In genomic region chr4:81214144-81214517, GRCh38 we compare ENCODE assay signal across 7 cellular contexts. TPM values are rescaled to one million over a fixed set of nuclear protein-coding genes. Genes with fewer than 3 reads are reported as not detected.
DNase-seq lines count a peak whose midpoint lies in the region; ATAC-seq and TF ChIP-seq lines count a peak whose summit lies in the region.

No MANE protein-coding gene starts in this region.

- H4K91ac ChIP-seq in H9 (ENCODE audit: insufficient read length, low read depth, low read length): no peak overlapping the region

- H2AK5ac ChIP-seq in H9 (ENCODE audit: insufficient read length, low read length): no peak overlapping the region

- TF ChIP-seq POLR2A in sigmoid colon (IDR thresholded peaks at IDR 0.05) (no peak), GM18505 (IDR thresholded peaks at IDR 0.05; ENCODE audit: borderline replicate concordance, extremely low read depth, insufficient read depth, insufficient read length) (no peak)

- H3K27me3 Mint-ChIP-seq in H9 (ENCODE audit: low read depth): peaks cover 41% of the 10 kb centered on the region
- peaks cover 34% of the 10 kb centered on the region for H3K27me3 Mint-ChIP-seq in activated CD8-positive, alpha-beta T cell treated with anti-CD3 and anti-CD28 coated beads, Interleukin-2, amount 10 ng/mL, durations not matched to agents 7 days and 5 days (ENCODE audit: low read depth)

- H3K27ac Mint-ChIP-seq in H9: no peak overlapping the region
- H3K27ac Mint-ChIP-seq in activated CD8-positive, alpha-beta T cell treated with anti-CD3 and anti-CD28 coated beads, Interleukin-2, amount 10 ng/mL, durations not matched to agents 7 days and 5 days: no peak overlapping the region

- H4K5ac ChIP-seq in H9 (ENCODE audit: insufficient read length, low read depth, low read length): no peak overlapping the region

- no peaks in the 10 kb centered on the region for H4K20me1 ChIP-seq in H9 (ENCODE audit: control insufficient read depth, insufficient read depth, insufficient read length)

- no peak overlapping the region for H2BK12ac ChIP-seq in H9 (ENCODE audit: insufficient read length, low read depth, low read length)

- H3K36me3 ChIP-seq in sigmoid colon: no peaks in the 10 kb centered on the region

- no peaks in the 10 kb centered on the region for H3K79me2 ChIP-seq in H9 (ENCODE audit: insufficient read depth, low read length)

- no peaks in the 10 kb centered on the region for H3K4me1 ChIP-seq in H9 (ENCODE audit: insufficient read depth, low read length)
- peaks cover 0 to 18% (median 15%) of the 10 kb centered on the region in 4 donors for H3K4me1 ChIP-seq in sigmoid colon

- H2BK5ac ChIP-seq in H9 (ENCODE audit: insufficient read length, low read length): no peak overlapping the region

- no peaks in the 10 kb centered on the region for H3K79me1 ChIP-seq in H9 (ENCODE audit: insufficient read depth, low read depth, low read length, poor library complexity, severe bottlenecking)

- H3K9me3 Mint-ChIP-seq in H9: peaks cover 0 to 4% of the 10 kb centered on the region in 2 experiments; a peak in 3 of 5 replicates
- no peaks in the 10 kb centered on the region for H3K9me3 Mint-ChIP-seq in activated CD8-positive, alpha-beta T cell treated with anti-CD3 and anti-CD28 coated beads, Interleukin-2, amount 10 ng/mL, durations not matched to agents 7 days and 5 days (ENCODE audit: insufficient read depth)

- H3K4me3 ChIP-seq in foreskin fibroblast (ENCODE audit: low read depth in 1 of 2, low read length in 2 of 2): peak overlapping the region; percentile 51 to 83
- peak overlapping the region in 3 of 4 donors; percentile 50 to 58 (median 57) for H3K4me3 ChIP-seq in sigmoid colon

- H3K56ac ChIP-seq in H9 (ENCODE audit: insufficient read length, low read depth, low read length): no peak overlapping the region

- ATAC-seq in activated CD8-positive, alpha-beta T cell treated with anti-CD3 and anti-CD28 coated beads, Interleukin-2, amount 10 ng/mL, durations not matched to agents 7 days and 5 days: no peak
- no peak for ATAC-seq in GM19395 (IDR thresholded peaks at IDR 0.05; ENCODE audit: unreplicated experiment)
- no peak for ATAC-seq in GM18505 (IDR thresholded peaks at IDR 0.05; ENCODE audit: unreplicated experiment)

- H2AFZ ChIP-seq in H9 (ENCODE audit: low read length): no peak overlapping the region

- peak overlapping the region; percentile 70 for H3K4me2 ChIP-seq in H9 (ENCODE audit: insufficient read depth, insufficient read length, low read length)

- WGBS in H9 (ENCODE audit: extremely low coverage, insufficient read length, low lambda C conversion rate): no CpG with 5 or more reads among the region's 7 CpGs
- 11 to 18% methylated on average over 7 of the region's 7 CpGs for WGBS in sigmoid colon, 2 donors

- DNase-seq in H9: no peak
- no peak for DNase-seq in activated CD8-positive, alpha-beta T cell treated with anti-CD3 and anti-CD28 coated beads, Interleukin-2, amount 10 ng/mL, durations not matched to agents 7 days and 5 days
- DNase-seq in foreskin fibroblast: no peak
- DNase-seq in sigmoid colon: no peak
- no peak for DNase-seq in NCI-H1417 treated with DMSO at 0.1 percent for 48 hours (lab: John Stamatoyannopoulos, UW)

- TF ChIP-seq CTCF in H9 (conservative IDR thresholded peaks at IDR 0.05) (no peak), foreskin fibroblast (IDR thresholded peaks at IDR 0.05; ENCODE audit: low read depth, low read length) (no peak), sigmoid colon (IDR thresholded peaks at IDR 0.05) (no peak)

- H3K23me2 ChIP-seq in H9 (ENCODE audit: insufficient read length, low read depth, low read length, poor library complexity, severe bottlenecking): no peaks in the 10 kb centered on the region

- no peak overlapping the region for H3K4ac ChIP-seq in H9 (ENCODE audit: low read depth, low read length)

- peaks cover 11 to 13% of the 10 kb centered on the region in 2 experiments for H3K4me1 Mint-ChIP-seq in H9
- peaks cover 10% of the 10 kb centered on the region for H3K4me1 Mint-ChIP-seq in activated CD8-positive, alpha-beta T cell treated with anti-CD3 and anti-CD28 coated beads, Interleukin-2, amount 10 ng/mL, durations not matched to agents 7 days and 5 days (ENCODE audit: low read depth)

- no peak overlapping the region for H3K9ac ChIP-seq in H9 (ENCODE audit: extremely low read depth, insufficient read length, low read length)

- H3K27ac ChIP-seq in H9 (ENCODE audit: insufficient read length, low read depth, low read length) (no peak overlapping the region), sigmoid colon (peak overlapping the region in 3 of 4 donors; percentile 31 to 89 (median 43))

- H3K36me3 Mint-ChIP-seq in H9 (ENCODE audit: insufficient read depth in 1 of 3, low read depth in 3 of 3): no peaks in the 10 kb centered on the region
- no peaks in the 10 kb centered on the region for H3K36me3 Mint-ChIP-seq in activated CD8-positive, alpha-beta T cell treated with anti-CD3 and anti-CD28 coated beads, Interleukin-2, amount 10 ng/mL, durations not matched to agents 7 days and 5 days (ENCODE audit: low read depth)

- no peaks in the 10 kb centered on the region for H3K9me3 ChIP-seq in H9 (ENCODE audit: control insufficient read depth, low read depth, low read length)
- no peaks in the 10 kb centered on the region for H3K9me3 ChIP-seq in sigmoid colon

- no peak overlapping the region for H3K14ac ChIP-seq in H9 (ENCODE audit: insufficient read depth, low read length)

- no peak for TF ChIP-seq EP300 in sigmoid colon (IDR thresholded peaks at IDR 0.05)

- H3K23ac ChIP-seq in H9 (ENCODE audit: insufficient read length, low read depth, low read length): no peak overlapping the region

- no peak overlapping the region for H2BK20ac ChIP-seq in H9 (ENCODE audit: low read depth, low read length, poor library complexity, severe bottlenecking)

- POLR2A ChIA-PET in activated CD8-positive, alpha-beta T cell treated with anti-CD3 and anti-CD28 coated beads, Interleukin-2, amount 10 ng/mL, durations not matched to agents 7 days and 5 days (lab: Charles Lee): no interaction called here

- H2BK120ac ChIP-seq in H9 (ENCODE audit: low read depth, low read length, poor library complexity, severe bottlenecking): no peak overlapping the region

- H3T11ph ChIP-seq in H9 (ENCODE audit: low read length): no peak overlapping the region

- H3K4me3 Mint-ChIP-seq in H9: peak overlapping the region; percentile 79 to 93
- peak overlapping the region; percentile 44 for H3K4me3 Mint-ChIP-seq in activated CD8-positive, alpha-beta T cell treated with anti-CD3 and anti-CD28 coated beads, Interleukin-2, amount 10 ng/mL, durations not matched to agents 7 days and 5 days

- no peak overlapping the region for H4K8ac ChIP-seq in H9 (replicated peaks; ENCODE audit: insufficient read length, low read depth, low read length)

- H3K18ac ChIP-seq in H9 (ENCODE audit: insufficient read length, low read depth, low read length): no peak overlapping the region

- H2BK15ac ChIP-seq in H9 (ENCODE audit: low read depth, low read length): no peak overlapping the region

- intact Hi-C loops in sigmoid colon (cut with DNase I): no loop called here

- H3K27me3 ChIP-seq in H9 (ENCODE audit: insufficient read depth, low read length): peaks cover 28% of the 10 kb centered on the region; the same call in 1 of the 2 replicates
- peaks cover 0 to 16% (median 8%) of the 10 kb centered on the region in 3 donors for H3K27me3 ChIP-seq in sigmoid colon

- CTCF ChIA-PET in activated CD8-positive, alpha-beta T cell treated with anti-CD3 and anti-CD28 coated beads, Interleukin-2, amount 10 ng/mL, durations not matched to agents 7 days and 5 days (lab: Charles Lee): no interaction called here

RNA-seq across cellular contexts. Expression of gene PRKG2, which starts 0.9 kb away (rescaled TPM):
- total RNA-seq in H9 (2021) (1.6 and 1.9 TPM in 2 replicates), sigmoid colon (10 to 100 TPM in 1 of 4 donors, 1 to 10 TPM in 3; 2.3 to 10.8 (median 2.5) TPM)
- under 1 TPM; 0.23 to 0.26 TPM for total RNA-seq in activated CD8-positive, alpha-beta T cell treated with anti-CD3 and anti-CD28 coated beads, Interleukin-2, amount 10 ng/mL, durations not matched to agents 7 days and 5 days
- polyA plus RNA-seq in sigmoid colon: 10 to 100 TPM in 2 of 3 donors, 1 to 10 TPM in 1; 1.2 to 19.9 (median 16.2) TPM
